ENCODE assay signal across 20 cellular contexts in the genomic region with DNA sequence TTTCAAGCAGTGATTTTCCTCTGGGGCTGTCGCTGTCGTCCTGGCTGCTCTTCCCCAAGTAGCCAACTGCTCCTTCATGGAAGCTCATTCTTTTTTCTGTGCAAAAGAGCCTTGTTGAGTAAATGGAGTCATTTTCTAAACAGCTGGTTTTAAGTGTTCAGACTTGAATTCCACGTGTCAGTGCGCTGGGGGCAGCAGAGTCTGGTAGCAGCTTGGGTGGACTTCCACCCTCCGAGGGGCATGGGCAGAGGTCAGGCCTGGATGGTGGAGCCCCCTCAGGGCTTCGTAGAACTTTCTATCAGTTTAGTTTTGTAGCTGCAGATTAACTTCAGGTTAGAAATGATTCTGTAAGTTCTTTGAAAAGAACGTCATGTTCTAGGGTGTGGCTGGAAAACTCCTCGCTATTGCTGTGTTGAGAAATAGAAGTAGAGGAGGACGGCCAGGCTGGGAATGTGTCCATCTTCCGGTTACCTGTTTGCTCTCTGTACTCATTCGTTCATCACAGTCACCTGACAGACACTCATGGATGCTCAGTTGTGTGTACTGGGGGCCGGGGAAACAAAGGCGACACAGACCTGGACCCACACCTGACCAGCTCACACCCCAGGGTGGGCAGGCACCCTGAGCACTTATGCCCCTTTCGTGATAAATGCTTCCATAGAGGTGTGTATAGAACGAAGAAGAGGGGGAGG.
A peak's percentile ranks its signal among the peaks of the same experiment; 100 is the strongest.
DNase-seq lines count a peak whose midpoint lies in the region; ATAC-seq and TF ChIP-seq lines count a peak whose summit lies in the region.
"Had no signal": no experiment of that assay in that cellular context is flagged by ENCODE, and none has a peak within 500 bp of the region (broad histone marks: within the 10 kb centered on the region; RNA-seq: fewer than 3 reads in every experiment).

No MANE protein-coding gene starts in this region.

- peaks cover 13% of the 10 kb centered on the region for H3K4me1 Mint-ChIP-seq in T-helper 17 cell
- H3K4me1 Mint-ChIP-seq in effector memory CD8-positive, alpha-beta T cell (ENCODE audit: low read depth in 2 of 2), result peaks cover 14 to 19% of the 10 kb centered on the region in 2 donors
- peaks cover 8 to 12% of the 10 kb centered on the region in 2 donors for H3K4me1 Mint-ChIP-seq in stimulated activated naive B cell treated with anti-CD40 and anti-IgM and Interleukin-4, amounts not matched to agents 10 μg/mL and 1 μg/mL and 100 μg/mL, for 72 hours
- H3K4me1 Mint-ChIP-seq in naive thymus-derived CD4-positive, alpha-beta T cell, result peaks cover 0 to 14% (median 3%) of the 10 kb centered on the region in 7 donors
- H3K4me1 Mint-ChIP-seq: activated naive CD8-positive, alpha-beta T cell treated with anti-CD3 and anti-CD28 coated beads for 36 hours had no signal

- no peak for TF ChIP-seq CTCF in mucosa of descending colon (IDR thresholded peaks at IDR 0.05)

- peaks cover 15% of the 10 kb centered on the region for H3K4me1 ChIP-seq in mucosa of descending colon (ENCODE audit: low read depth)
- H3K4me1 ChIP-seq in naive thymus-derived CD4-positive, alpha-beta T cell (ENCODE audit: control insufficient read depth in 2 of 2, insufficient read depth in 2 of 2, low read length in 2 of 2), result no peaks in the 10 kb centered on the region
- no peaks in the 10 kb centered on the region for H3K4me1 ChIP-seq in effector memory CD4-positive, alpha-beta T cell (ENCODE audit: control insufficient read depth, insufficient read depth, low read length, poor library complexity, severe bottlenecking)

- H3K4me3 ChIP-seq in mucosa of descending colon, result no peak overlapping the region
- H3K4me3 ChIP-seq in naive thymus-derived CD4-positive, alpha-beta T cell (ENCODE audit: low read length), result no peak overlapping the region
- H3K4me3 ChIP-seq in effector memory CD4-positive, alpha-beta T cell (ENCODE audit: insufficient read depth, low read depth, low read length, poor library complexity, severe bottlenecking), result no peak overlapping the region
- H3K4me3 ChIP-seq: coronary artery had no signal

- H3K9me3 ChIP-seq in T-helper 17 cell (ENCODE audit: control insufficient read depth, low read length, poor library complexity, severe bottlenecking) (no peaks in the 10 kb centered on the region), mucosa of descending colon (no peaks in the 10 kb centered on the region)
- H3K9me3 ChIP-seq in naive thymus-derived CD4-positive, alpha-beta T cell (ENCODE audit: control insufficient read depth in 2 of 3, low read length in 3 of 3), result no peaks in the 10 kb centered on the region
- H3K9me3 ChIP-seq in effector memory CD4-positive, alpha-beta T cell (ENCODE audit: control insufficient read depth, low read length), result no peaks in the 10 kb centered on the region

- H3K27me3 ChIP-seq in naive thymus-derived CD4-positive, alpha-beta T cell (ENCODE audit: control insufficient read depth in 2 of 2, insufficient read depth in 2 of 2, low read length in 2 of 2), result no peaks in the 10 kb centered on the region
- H3K27me3 ChIP-seq in effector memory CD4-positive, alpha-beta T cell (replicated peaks; ENCODE audit: control insufficient read depth, insufficient read depth, low read length, poor library complexity, severe bottlenecking), result no peaks in the 10 kb centered on the region

- POLR2A ChIA-PET in naive thymus-derived CD4-positive, alpha-beta T cell (lab: Charles Lee), result no interaction called here

- CTCF ChIA-PET in naive thymus-derived CD4-positive, alpha-beta T cell (lab: Charles Lee), result no interaction called here

- H3K4me3 Mint-ChIP-seq in T-helper 17 cell, result no peak overlapping the region
- no peak overlapping the region for H3K4me3 Mint-ChIP-seq in effector memory CD8-positive, alpha-beta T cell
- H3K4me3 Mint-ChIP-seq in stimulated activated naive B cell treated with anti-CD40 and anti-IgM and Interleukin-4, amounts not matched to agents 10 μg/mL and 1 μg/mL and 100 μg/mL, for 72 hours, result no peak overlapping the region
- H3K4me3 Mint-ChIP-seq in naive thymus-derived CD4-positive, alpha-beta T cell, result no peak overlapping the region
- H3K4me3 Mint-ChIP-seq: activated naive CD8-positive, alpha-beta T cell treated with anti-CD3 and anti-CD28 coated beads for 36 hours; activated T-helper 1 cell treated with anti-CD3 and anti-CD28 coated beads, Interleukin-12 subunit alpha, Interleukin-12 subunit beta, Interleukin-2, Interleukin-4 antibody, amounts not matched to agents 30 ng/mL and 10 ng/mL and 1 ng/mL, durations not matched to agents 14 hours and 24 hours and 36 hours; CD4-positive, CD25-positive, alpha-beta regulatory T cell; HFFc6 had no signal

- H3K9me3 Mint-ChIP-seq in effector memory CD8-positive, alpha-beta T cell, result no peaks in the 10 kb centered on the region
- H3K9me3 Mint-ChIP-seq in stimulated activated naive B cell treated with anti-CD40 and anti-IgM and Interleukin-4, amounts not matched to agents 10 μg/mL and 1 μg/mL and 100 μg/mL, for 72 hours, result no peaks in the 10 kb centered on the region
- no peaks in the 10 kb centered on the region for H3K9me3 Mint-ChIP-seq in naive thymus-derived CD4-positive, alpha-beta T cell
- H3K9me3 Mint-ChIP-seq: activated naive CD8-positive, alpha-beta T cell treated with anti-CD3 and anti-CD28 coated beads for 36 hours; activated T-helper 1 cell treated with anti-CD3 and anti-CD28 coated beads, Interleukin-12 subunit alpha, Interleukin-12 subunit beta, Interleukin-2, Interleukin-4 antibody, amounts not matched to agents 30 ng/mL and 10 ng/mL and 1 ng/mL, durations not matched to agents 14 hours and 24 hours and 36 hours; CD4-positive, CD25-positive, alpha-beta regulatory T cell; HFFc6 had no signal

- peak overlapping the region; percentile 6 for H3K27ac Mint-ChIP-seq in T-helper 17 cell
- H3K27ac Mint-ChIP-seq in effector memory CD8-positive, alpha-beta T cell, result peak overlapping the region; percentile 15 to 86
- H3K27ac Mint-ChIP-seq in stimulated activated naive B cell treated with anti-CD40 and anti-IgM and Interleukin-4, amounts not matched to agents 10 μg/mL and 1 μg/mL and 100 μg/mL, for 72 hours, result peak overlapping the region; percentile 69
- H3K27ac Mint-ChIP-seq in naive thymus-derived CD4-positive, alpha-beta T cell, result peak overlapping the region in 1 of 9 donors; percentile 41
- H3K27ac Mint-ChIP-seq: activated naive CD8-positive, alpha-beta T cell treated with anti-CD3 and anti-CD28 coated beads for 36 hours; activated T-helper 1 cell treated with anti-CD3 and anti-CD28 coated beads, Interleukin-12 subunit alpha, Interleukin-12 subunit beta, Interleukin-2, Interleukin-4 antibody, amounts not matched to agents 30 ng/mL and 10 ng/mL and 1 ng/mL, durations not matched to agents 14 hours and 24 hours and 36 hours; HFFc6 had no signal

- intact Hi-C loops in mucosa of descending colon (cut with DNase I, micrococcal nuclease), result no loop called here
- intact Hi-C loops in naive thymus-derived CD4-positive, alpha-beta T cell (cut with micrococcal nuclease), result no loop called here

- no peaks in the 10 kb centered on the region for H3K36me3 Mint-ChIP-seq in T-helper 17 cell (ENCODE audit: low read depth)
- peaks cover 8% of the 10 kb centered on the region for H3K36me3 Mint-ChIP-seq in effector memory CD8-positive, alpha-beta T cell (ENCODE audit: insufficient read depth)
- H3K36me3 Mint-ChIP-seq in stimulated activated naive B cell treated with anti-CD40 and anti-IgM and Interleukin-4, amounts not matched to agents 10 μg/mL and 1 μg/mL and 100 μg/mL, for 72 hours, result peaks cover 10 to 39% of the 10 kb centered on the region in 2 donors
- H3K36me3 Mint-ChIP-seq in naive thymus-derived CD4-positive, alpha-beta T cell, result peaks cover 0 to 27% (median 0%) of the 10 kb centered on the region in 5 donors
- H3K36me3 Mint-ChIP-seq: activated naive CD8-positive, alpha-beta T cell treated with anti-CD3 and anti-CD28 coated beads for 36 hours; CD4-positive, CD25-positive, alpha-beta regulatory T cell had no signal

- H3K36me3 ChIP-seq in mucosa of descending colon (ENCODE audit: low read depth), result no peaks in the 10 kb centered on the region
- peaks cover 0 to 28% (median 0%) of the 10 kb centered on the region in 3 experiments for H3K36me3 ChIP-seq in naive thymus-derived CD4-positive, alpha-beta T cell (ENCODE audit: control insufficient read depth in 2 of 3, insufficient read depth in 3 of 3, low read length in 3 of 3)
- peaks cover 9% of the 10 kb centered on the region for H3K36me3 ChIP-seq in effector memory CD4-positive, alpha-beta T cell (ENCODE audit: control insufficient read depth, insufficient read depth, low read length)

- H3K27me3 Mint-ChIP-seq in T-helper 17 cell, result no peaks in the 10 kb centered on the region
- no peaks in the 10 kb centered on the region for H3K27me3 Mint-ChIP-seq in effector memory CD8-positive, alpha-beta T cell
- no peaks in the 10 kb centered on the region for H3K27me3 Mint-ChIP-seq in stimulated activated naive B cell treated with anti-CD40 and anti-IgM and Interleukin-4, amounts not matched to agents 10 μg/mL and 1 μg/mL and 100 μg/mL, for 72 hours
- no peaks in the 10 kb centered on the region for H3K27me3 Mint-ChIP-seq in naive thymus-derived CD4-positive, alpha-beta T cell
- H3K27me3 Mint-ChIP-seq: activated naive CD8-positive, alpha-beta T cell treated with anti-CD3 and anti-CD28 coated beads for 36 hours; CD4-positive, CD25-positive, alpha-beta regulatory T cell had no signal

- no peak for ATAC-seq in T-helper 17 cell
- ATAC-seq in effector memory CD8-positive, alpha-beta T cell (replicated peaks), result no peak
- peak; percentile 80 for ATAC-seq in mucosa of descending colon
- ATAC-seq in stimulated activated naive B cell treated with anti-CD40 and anti-IgM and Interleukin-4, amounts not matched to agents 10 μg/mL and 1 μg/mL and 100 μg/mL, for 72 hours (replicated peaks), result no peak
- no peak for ATAC-seq in naive thymus-derived CD4-positive, alpha-beta T cell

- no peak overlapping the region for H3K27ac ChIP-seq in naive thymus-derived CD4-positive, alpha-beta T cell (ENCODE audit: low read depth, low read length)
- no peak overlapping the region for H3K27ac ChIP-seq in effector memory CD4-positive, alpha-beta T cell (ENCODE audit: insufficient read depth, low read length, poor library complexity, severe bottlenecking)
- H3K27ac ChIP-seq: coronary artery, HL-60 had no signal

- DNase-seq in T-helper 17 cell, result no peak
- DNase-seq in effector memory CD8-positive, alpha-beta T cell, result no peak
- peak in 2 of 3 donors; percentile 35 to 40 for DNase-seq in mucosa of descending colon
- DNase-seq in stimulated activated naive B cell treated with anti-CD40 and anti-IgM and Interleukin-4, amounts not matched to agents 10 μg/mL and 1 μg/mL and 100 μg/mL, for 72 hours, result no peak
- no peak for DNase-seq in naive thymus-derived CD4-positive, alpha-beta T cell
- DNase-seq in NCI-H1092 treated with DMSO at 0.1 percent for 48 hours (lab: John Stamatoyannopoulos, UW), result no peak
- no peak for DNase-seq in effector memory CD4-positive, alpha-beta T cell
- DNase-seq in dedifferentiated amniotic fluid mesenchymal stem cell (ENCODE audit: extremely low spot score), result no peak
- DNase-seq: activated CD4-positive, alpha-beta T cell treated with anti-CD3 and anti-CD28 coated beads for 1 hour; activated naive CD8-positive, alpha-beta T cell treated with anti-CD3 and anti-CD28 coated beads for 36 hours; CD4-positive, CD25-positive, alpha-beta regulatory T cell; foreskin melanocyte; HFFc6; islet precursor cell; NCI-H1436; NCI-H2171 treated with DMSO at 0.1 percent for 48 hours; NCI-H526 treated with DMSO at 0.1 percent for 48 hours had no signal

Comparison
In these comparisons a context has a peak if more than half of its experiments do, and no peak if none do; other contexts are left out.
1. DNase-seq: peak in mucosa of descending colon (2 of 3); none in T-helper 17 cell (0 of 3), effector memory CD8-positive, alpha-beta T cell (0 of 3), stimulated activated naive B cell treated with anti-CD40 and anti-IgM and Interleukin-4, amounts not matched to agents 10 μg/mL and 1 μg/mL and 100 μg/mL, for 72 hours (single experiment), naive thymus-derived CD4-positive, alpha-beta T cell (0 of 9), NCI-H1092 treated with DMSO at 0.1 percent for 48 hours (single experiment), effector memory CD4-positive, alpha-beta T cell (0 of 3) and dedifferentiated amniotic fluid mesenchymal stem cell (single experiment).